20 cellular contexts compared by ENCODE assay signal in genomic region chr10:33120275-33120674, GRCh38.
A peak's percentile ranks its signal among the peaks of the same experiment; 100 is the strongest.
DNase-seq lines count a peak whose midpoint lies in the region; ATAC-seq and TF ChIP-seq lines count a peak whose summit lies in the region.
"Had no signal": no experiment of that assay in that cellular context is flagged by ENCODE, and none has a peak within 500 bp of the region (broad histone marks: within the 10 kb centered on the region; RNA-seq: fewer than 3 reads in every experiment).

No MANE protein-coding gene starts in this region.

- dilution Hi-C loops in IMR-90 (cut with HindIII; ENCODE audit: low sequenced_read_pairs, unreplicated experiment): no loop called here

- H3K36me3 ChIP-seq in IMR-90 (ENCODE audit: control insufficient read depth, insufficient read depth, low read length): no peaks in the 10 kb centered on the region
- no peaks in the 10 kb centered on the region for H3K36me3 ChIP-seq in HAP-1 (replicated peaks)
- H3K36me3 ChIP-seq in left lung: no peaks in the 10 kb centered on the region
- H3K36me3 ChIP-seq: BLaER1, heart left ventricle, upper lobe of left lung had no signal

- H3K27ac Mint-ChIP-seq in activated CD4-positive, alpha-beta T cell treated with anti-CD3 and anti-CD28 coated beads, Interleukin-2, amount 10 ng/mL, durations not matched to agents 7 days and 5 days: peak overlapping the region; percentile 33
- peak overlapping the region; percentile 83 for H3K27ac Mint-ChIP-seq in activated naive CD8-positive, alpha-beta T cell treated with anti-CD3 and anti-CD28 coated beads, Interleukin-2, amount 50 U/mL, for 24 hours
- H3K27ac Mint-ChIP-seq in stimulated activated memory B cell treated with anti-CD40 and anti-IgM and Interleukin-4, amounts not matched to agents 10 μg/mL and 1 μg/mL and 100 μg/mL, for 72 hours: peak overlapping the region; percentile 26

- no peaks in the 10 kb centered on the region for H3K9me3 ChIP-seq in IMR-90 (ENCODE audit: control insufficient read depth, insufficient read depth, low read length)
- no peaks in the 10 kb centered on the region for H3K9me3 ChIP-seq in HAP-1
- H3K9me3 ChIP-seq in left lung: no peaks in the 10 kb centered on the region
- H3K9me3 ChIP-seq: BLaER1, heart left ventricle, psoas muscle, upper lobe of left lung had no signal

- H3K4ac ChIP-seq in IMR-90 (ENCODE audit: low read depth, low read length): no peak overlapping the region

- no peak for TF ChIP-seq POLR2A in IMR-90 (IDR thresholded peaks at IDR 0.05; ENCODE audit: low read depth, low read length)

- no peak overlapping the region for H2AFZ ChIP-seq in IMR-90 (replicated peaks; ENCODE audit: low read length, poor library complexity)

- H2BK120ac ChIP-seq in IMR-90 (ENCODE audit: low read depth, low read length): peak overlapping the region; percentile 9

- 92% methylated on average over 2 of the region's 3 CpGs; no CpG with 5 or more reads in 1 of the 2 experiments for WGBS in IMR-90 (ENCODE audit: extremely low coverage in 2 of 2, insufficient read length in 1 of 2), 2 experiments

- H3K9me1 ChIP-seq in IMR-90 (ENCODE audit: insufficient read depth, low read length): peaks cover 10% of the 10 kb centered on the region

- H4K8ac ChIP-seq in IMR-90 (ENCODE audit: low read depth in 2 of 2, low read length in 2 of 2): no peak overlapping the region

- no TSS peak for BruUV-seq in IMR-90 (replicated peaks; lab: Mats Ljungman, UMichigan)

- peaks cover 17% of the 10 kb centered on the region for H3K36me3 Mint-ChIP-seq in activated CD4-positive, alpha-beta T cell treated with anti-CD3 and anti-CD28 coated beads, Interleukin-2, amount 10 ng/mL, durations not matched to agents 7 days and 5 days (ENCODE audit: low read depth)
- no peaks in the 10 kb centered on the region for H3K36me3 Mint-ChIP-seq in activated naive CD8-positive, alpha-beta T cell treated with anti-CD3 and anti-CD28 coated beads, Interleukin-2, amount 50 U/mL, for 24 hours (ENCODE audit: low read depth)
- no peaks in the 10 kb centered on the region for H3K36me3 Mint-ChIP-seq in stimulated activated memory B cell treated with anti-CD40 and anti-IgM and Interleukin-4, amounts not matched to agents 10 μg/mL and 1 μg/mL and 100 μg/mL, for 72 hours

- H2AK5ac ChIP-seq in IMR-90 (ENCODE audit: low read depth, low read length): peak overlapping the region; percentile 62; the same call in 1 of the 2 replicates

- H3K27me3 ChIP-seq in IMR-90 (ENCODE audit: control insufficient read depth, insufficient read depth, low read length): no peaks in the 10 kb centered on the region
- no peaks in the 10 kb centered on the region for H3K27me3 ChIP-seq in HAP-1 (ENCODE audit: low read depth)
- H3K27me3 ChIP-seq in left lung: no peaks in the 10 kb centered on the region
- H3K27me3 ChIP-seq: BLaER1, heart left ventricle, upper lobe of left lung had no signal

- H3K27me3 Mint-ChIP-seq in activated CD4-positive, alpha-beta T cell treated with anti-CD3 and anti-CD28 coated beads, Interleukin-2, amount 10 ng/mL, durations not matched to agents 7 days and 5 days: no peaks in the 10 kb centered on the region
- H3K27me3 Mint-ChIP-seq in activated naive CD8-positive, alpha-beta T cell treated with anti-CD3 and anti-CD28 coated beads, Interleukin-2, amount 50 U/mL, for 24 hours: peaks cover 1% of the 10 kb centered on the region
- H3K27me3 Mint-ChIP-seq in stimulated activated memory B cell treated with anti-CD40 and anti-IgM and Interleukin-4, amounts not matched to agents 10 μg/mL and 1 μg/mL and 100 μg/mL, for 72 hours: no peaks in the 10 kb centered on the region

- ATAC-seq in IMR-90 (ENCODE audit: low read depth) (no peak), omental fat pad (ENCODE audit: low FRiP score) (no peak), left lung (no peak)
- peak; percentile 22 for ATAC-seq in activated naive CD8-positive, alpha-beta T cell treated with anti-CD3 and anti-CD28 coated beads, Interleukin-2, amount 50 U/mL, for 24 hours
- no peak for ATAC-seq in stimulated activated memory B cell treated with anti-CD40 and anti-IgM and Interleukin-4, amounts not matched to agents 10 μg/mL and 1 μg/mL and 100 μg/mL, for 72 hours
- ATAC-seq: heart left ventricle, left lobe of liver, psoas muscle, Right ventricle myocardium inferior had no signal

- peaks cover 18% of the 10 kb centered on the region for H3K9me3 Mint-ChIP-seq in activated CD4-positive, alpha-beta T cell treated with anti-CD3 and anti-CD28 coated beads, Interleukin-2, amount 10 ng/mL, durations not matched to agents 7 days and 5 days
- no peaks in the 10 kb centered on the region for H3K9me3 Mint-ChIP-seq in activated naive CD8-positive, alpha-beta T cell treated with anti-CD3 and anti-CD28 coated beads, Interleukin-2, amount 50 U/mL, for 24 hours
- no peaks in the 10 kb centered on the region for H3K9me3 Mint-ChIP-seq in stimulated activated memory B cell treated with anti-CD40 and anti-IgM and Interleukin-4, amounts not matched to agents 10 μg/mL and 1 μg/mL and 100 μg/mL, for 72 hours

- CTCF ChIA-PET in activated CD4-positive, alpha-beta T cell treated with anti-CD3 and anti-CD28 coated beads, Interleukin-2, amount 10 ng/mL, durations not matched to agents 7 days and 5 days (lab: Charles Lee): interaction anchor here (0.9 to 1.5 kb wide), 3 partner anchors 9 to 20 kb away, joined by 3 to 9 read pairs (median 3); no protein-coding TSS in a partner anchor
- CTCF ChIA-PET in IMR-90 (lab: Yijun Ruan, JAX): no interaction called here

- H3K4me3 ChIP-seq in IMR-90 (ENCODE audit: insufficient read depth, low read depth, low read length) (no peak overlapping the region), HAP-1 (no peak overlapping the region), left lung (no peak overlapping the region)
- H3K4me3 ChIP-seq: BLaER1, heart left ventricle, psoas muscle, upper lobe of left lung had no signal

- no peaks in the 10 kb centered on the region for H4K20me1 ChIP-seq in IMR-90 (ENCODE audit: insufficient read depth, low read length)
- H4K20me1 ChIP-seq: BLaER1 had no signal

- in situ Hi-C loops in IMR-90 (cut with MboI; ENCODE audit: low sequenced_read_pairs): loop anchor here (10.0 kb wide), 1 partner anchor 105 kb away; no protein-coding TSS in a partner anchor
- in situ Hi-C loops in HAP-1 (cut with MboI; ENCODE audit: low sequenced_read_pairs): no loop called here

- intact Hi-C loops in IMR-90 (cut with micrococcal nuclease): loop anchor here (10.0 kb wide), 1 partner anchor 325 kb away; no protein-coding TSS in a partner anchor
- intact Hi-C loops in left lung (cut with DNase I): no loop called here

- no peak overlapping the region for H3K14ac ChIP-seq in IMR-90 (replicated peaks; ENCODE audit: low read depth, low read length)

- H3K4me3 Mint-ChIP-seq in activated CD4-positive, alpha-beta T cell treated with anti-CD3 and anti-CD28 coated beads, Interleukin-2, amount 10 ng/mL, durations not matched to agents 7 days and 5 days: no peak overlapping the region
- no peak overlapping the region for H3K4me3 Mint-ChIP-seq in activated naive CD8-positive, alpha-beta T cell treated with anti-CD3 and anti-CD28 coated beads, Interleukin-2, amount 50 U/mL, for 24 hours
- no peak overlapping the region for H3K4me3 Mint-ChIP-seq in stimulated activated memory B cell treated with anti-CD40 and anti-IgM and Interleukin-4, amounts not matched to agents 10 μg/mL and 1 μg/mL and 100 μg/mL, for 72 hours

- no peak overlapping the region for H2BK5ac ChIP-seq in IMR-90 (ENCODE audit: low read depth, low read length, poor library complexity, severe bottlenecking)

- peak overlapping the region; percentile 34; the same call in 1 of the 2 replicates for H4K5ac ChIP-seq in IMR-90 (ENCODE audit: low read depth, low read length)

- peaks cover 19% of the 10 kb centered on the region for H3K4me1 ChIP-seq in IMR-90 (ENCODE audit: control insufficient read depth, insufficient read depth, low read length)
- H3K4me1 ChIP-seq in HAP-1: no peaks in the 10 kb centered on the region
- peaks cover 10 to 21% of the 10 kb centered on the region in 2 donors for H3K4me1 ChIP-seq in left lung

- TF ChIP-seq CTCF in IMR-90 (conservative IDR thresholded peaks at IDR 0.05; ENCODE audit: low read depth, low read length) (no peak), omental fat pad (IDR thresholded peaks at IDR 0.05) (no peak), left lung (IDR thresholded peaks at IDR 0.05) (no peak)

- peak overlapping the region; percentile 24; the same call in 1 of the 3 replicates for H2BK15ac ChIP-seq in IMR-90 (ENCODE audit: low read depth, low read length)

- peaks cover 78% of the 10 kb centered on the region for H3K4me1 Mint-ChIP-seq in activated CD4-positive, alpha-beta T cell treated with anti-CD3 and anti-CD28 coated beads, Interleukin-2, amount 10 ng/mL, durations not matched to agents 7 days and 5 days
- peaks cover 87% of the 10 kb centered on the region for H3K4me1 Mint-ChIP-seq in activated naive CD8-positive, alpha-beta T cell treated with anti-CD3 and anti-CD28 coated beads, Interleukin-2, amount 50 U/mL, for 24 hours
- H3K4me1 Mint-ChIP-seq in stimulated activated memory B cell treated with anti-CD40 and anti-IgM and Interleukin-4, amounts not matched to agents 10 μg/mL and 1 μg/mL and 100 μg/mL, for 72 hours: peaks cover 28% of the 10 kb centered on the region

- DNase-seq in activated CD4-positive, alpha-beta T cell treated with anti-CD3 and anti-CD28 coated beads, Interleukin-2, amount 10 ng/mL, durations not matched to agents 7 days and 5 days: no peak
- DNase-seq in activated CD4-positive, alpha-beta T cell treated with anti-CD3 and anti-CD28 coated beads, Interleukin-2, amount 50 U/mL, for 48 hours: no peak
- no peak for DNase-seq in IMR-90
- no peak for DNase-seq in activated naive CD8-positive, alpha-beta T cell treated with anti-CD3 and anti-CD28 coated beads, Interleukin-2, amount 50 U/mL, for 24 hours
- no peak for DNase-seq in HAP-1 (ENCODE audit: low spot score in 2 of 2)
- no peak for DNase-seq in omental fat pad (ENCODE audit: low spot score)
- DNase-seq in left lung: no peak
- DNase-seq: activated CD4-positive, alpha-beta T cell treated with anti-CD3 and anti-CD28 coated beads for 4 hours; amniotic stem cell; dermis blood vessel endothelial cell; heart left ventricle; NCI-H1694; NCI-H2171 treated with DMSO at 0.1 percent for 48 hours; NCI-H526 treated with DMSO at 0.1 percent for 48 hours; psoas muscle; upper lobe of left lung had no signal

- no peak for TF ChIP-seq RAD21 in IMR-90 (IDR thresholded peaks at IDR 0.05; ENCODE audit: low read length)

- POLR2A ChIA-PET in activated CD4-positive, alpha-beta T cell treated with anti-CD3 and anti-CD28 coated beads, Interleukin-2, amount 10 ng/mL, durations not matched to agents 7 days and 5 days (lab: Charles Lee): no interaction called here
- POLR2A ChIA-PET in IMR-90 (lab: Charles Lee; ENCODE audit: unreplicated experiment): no interaction called here

- H3K4me2 ChIP-seq in IMR-90 (ENCODE audit: low read depth, low read length): no peak overlapping the region
- H3K4me2 ChIP-seq: BLaER1 had no signal

- H2BK20ac ChIP-seq in IMR-90 (ENCODE audit: low read depth, low read length): peak overlapping the region; percentile 8

- peak overlapping the region; percentile 44 for H3K18ac ChIP-seq in IMR-90 (ENCODE audit: low read depth, low read length)

- no peaks in the 10 kb centered on the region; a peak in 1 of 4 replicates for H3K79me1 ChIP-seq in IMR-90 (ENCODE audit: low read depth in 1 of 2, low read length in 2 of 2)

- no peak overlapping the region for H3K23ac ChIP-seq in IMR-90 (ENCODE audit: low read depth, low read length)

- H4K91ac ChIP-seq in IMR-90 (ENCODE audit: insufficient read depth, low read depth, low read length): peak overlapping the region; percentile 63; the same call in 1 of the 2 replicates

- H3K27ac ChIP-seq in IMR-90 (ENCODE audit: insufficient read depth, low read length) (no peak overlapping the region), left lung (no peak overlapping the region)
- H3K27ac ChIP-seq: BLaER1, psoas muscle, upper lobe of left lung had no signal

- H3K9ac ChIP-seq in IMR-90 (ENCODE audit: low read depth, low read length): no peak overlapping the region
- H3K9ac ChIP-seq: BLaER1 had no signal

- H2AK9ac ChIP-seq in IMR-90 (replicated peaks; ENCODE audit: low read depth, low read length, poor library complexity): no peak overlapping the region

- no peak overlapping the region for H3K56ac ChIP-seq in IMR-90 (ENCODE audit: extremely low read depth, insufficient read depth, low read length)

Comparison
In these comparisons a context has a peak if more than half of its experiments do, and no peak if none do; other contexts are left out.
1. H3K27ac Mint-ChIP-seq: peak in every context shown above with its lines; median percentile 83 in activated naive CD8-positive, alpha-beta T cell treated with anti-CD3 and anti-CD28 coated beads, Interleukin-2, amount 50 U/mL, for 24 hours; 33 in activated CD4-positive, alpha-beta T cell treated with anti-CD3 and anti-CD28 coated beads, Interleukin-2, amount 10 ng/mL, durations not matched to agents 7 days and 5 days; 26 in stimulated activated memory B cell treated with anti-CD40 and anti-IgM and Interleukin-4, amounts not matched to agents 10 μg/mL and 1 μg/mL and 100 μg/mL, for 72 hours.